Comparison of ENCODE assay signal across 8 cellular contexts in genomic region chr22:41976961-41977566, GRCh38. TPM values are rescaled to one million over a fixed set of nuclear protein-coding genes. Genes with fewer than 3 reads are reported as not detected.
DNase-seq lines count a peak whose midpoint lies in the region; ATAC-seq and TF ChIP-seq lines count a peak whose summit lies in the region.

No MANE protein-coding gene starts in this region.

- no peaks in the 10 kb centered on the region for H3K36me3 ChIP-seq in mucosa of descending colon (ENCODE audit: low read depth)

- peaks cover 9% of the 10 kb centered on the region for H3K4me1 ChIP-seq in mucosa of descending colon (ENCODE audit: low read depth)

- peak overlapping the region; percentile 44 for H3K27ac ChIP-seq in C4-2B
- peak overlapping the region; percentile 76 for H3K27ac ChIP-seq in angular gyrus (ENCODE audit: low read depth, low read length)

- intact Hi-C loops in mucosa of descending colon (cut with DNase I, micrococcal nuclease), result no loop called here

- ATAC-seq in mucosa of descending colon (peak; percentile 15), HG02571 (IDR thresholded peaks at IDR 0.05; ENCODE audit: unreplicated experiment) (no peak), HG03565 (IDR thresholded peaks at IDR 0.05; ENCODE audit: unreplicated experiment) (no peak)

- CTCF ChIA-PET in HEK293T (lab: Yijun Ruan, JAX), result no interaction called here

- DNase-seq in HEK293T (ENCODE audit: extremely low spot score) (peak; percentile 17), mucosa of descending colon (no peak), glomerular visceral epithelial cell (ENCODE audit: extremely low spot score) (no peak), NCI-H1048 (lab: John Stamatoyannopoulos, UW) (no peak)

- POLR2A ChIA-PET in HEK293T (lab: Yijun Ruan, JAX), result no interaction called here

- no peaks in the 10 kb centered on the region for H3K9me3 ChIP-seq in mucosa of descending colon

- H3K4me3 ChIP-seq in mucosa of descending colon, result no peak overlapping the region

- TF ChIP-seq CTCF in C4-2B (conservative IDR thresholded peaks at IDR 0.05), result no peak
- TF ChIP-seq CTCF in mucosa of descending colon (IDR thresholded peaks at IDR 0.05), result no peak

TF ChIP-seq in HEK293T, 16 proteins besides CTCF, POLR2A, EP300 and RAD21:
- TF ChIP-seq HDGF (IDR thresholded peaks at IDR 0.05; ENCODE audit: borderline replicate concordance) (no peak), SP1 (IDR thresholded peaks at IDR 0.05) (no peak), BHLHE40 (IDR thresholded peaks at IDR 0.05; ENCODE audit: borderline replicate concordance) (no peak), SUZ12 (IDR thresholded peaks at IDR 0.05) (no peak), NFRKB (IDR thresholded peaks at IDR 0.05) (no peak), CTBP1 (IDR thresholded peaks at IDR 0.05; ENCODE audit: borderline replicate concordance) (no peak), FOXA1 (IDR thresholded peaks at IDR 0.05) (no peak), TARDBP (IDR thresholded peaks at IDR 0.05) (no peak)

RNA-seq across cellular contexts. Expression of gene SEPTIN3, which starts 7.8 kb away (rescaled TPM):
- total RNA-seq in mucosa of descending colon, result 1 to 10 TPM in 1 of 3 donors, under 1 TPM in 2; 0.23 to 1.6 (median 0.41) TPM

RNA-seq across cellular contexts. Expression of gene WBP2NL, which starts 21.5 kb away (rescaled TPM):
- total RNA-seq in mucosa of descending colon, result 1 to 10 TPM in 2 of 3 donors, under 1 TPM in 1; 0.63 to 3.7 (median 1.8) TPM

RNA-seq across cellular contexts. Expression of gene CENPM, which starts 30.1 kb away (rescaled TPM):
- total RNA-seq in mucosa of descending colon, result 10 to 100 TPM in 1 of 3 donors, 1 to 10 TPM in 2; 3.2 to 18.8 (median 7.5) TPM

RNA-seq across cellular contexts. Expression of gene TNFRSF13C, which starts 50.5 kb away (rescaled TPM):
- total RNA-seq in mucosa of descending colon, result under 1 TPM; 0.22 to 0.94 (median 0.55) TPM
